In the genomic region with DNA sequence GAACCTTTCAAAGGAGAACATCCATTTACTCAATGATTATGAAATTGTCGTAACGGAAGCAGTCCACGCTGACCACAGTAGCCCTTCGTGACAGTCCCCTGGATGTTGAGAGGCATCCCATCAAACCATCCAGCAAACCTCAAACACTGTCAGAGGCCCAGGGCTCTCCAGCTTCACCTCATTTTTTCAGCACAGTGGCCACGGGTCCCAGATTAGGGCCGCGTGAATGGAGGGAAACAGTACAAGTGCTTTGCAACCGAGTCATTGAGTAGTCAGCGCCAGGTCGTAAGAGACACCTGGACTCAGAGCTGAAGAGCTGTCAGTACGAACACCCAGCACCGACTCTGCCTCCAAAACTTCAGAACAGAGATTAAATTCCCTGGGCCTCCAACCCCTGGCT, we compare ENCODE assay signal across 6 cellular contexts.
"Had no signal": no experiment of that assay in that cellular context is flagged by ENCODE, and none has a peak within 500 bp of the region (broad histone marks: within the 10 kb centered on the region; RNA-seq: fewer than 3 reads in every experiment).

No MANE protein-coding gene starts in this region.

- H3K4me3 Mint-ChIP-seq: GM23338, HFFc6 had no signal

- H2AFZ ChIP-seq: GM23338 had no signal

- H3K36me3 ChIP-seq: HAP-1 had no signal

- H3K9me3 ChIP-seq: HAP-1 had no signal

- DNase-seq: HFFc6, IMR-90, KG1 had no signal

- H3K4me1 ChIP-seq: HAP-1 had no signal

- H3K4me1 Mint-ChIP-seq: GM23338 had no signal

- H3K4me3 ChIP-seq: GM23338, HAP-1, K562 had no signal

- H3K4me2 ChIP-seq: GM23338 had no signal

- H3K27ac Mint-ChIP-seq: GM23338, HFFc6 had no signal
